ENCODE assay signal across 13 cellular contexts in genomic region chr13:83065136-83065535, GRCh38.
DNase-seq lines count a peak whose midpoint lies in the region; ATAC-seq and TF ChIP-seq lines count a peak whose summit lies in the region.
"Had no signal": no experiment of that assay in that cellular context is flagged by ENCODE, and none has a peak within 500 bp of the region (broad histone marks: within the 10 kb centered on the region; RNA-seq: fewer than 3 reads in every experiment).

No MANE protein-coding gene starts in this region.

- no peak for TF ChIP-seq CTCF in AG10803 (conservative IDR thresholded peaks at IDR 0.05; ENCODE audit: low read length)

- no peak overlapping the region for H3K4me3 ChIP-seq in AG10803 (ENCODE audit: low read length)
- H3K4me3 ChIP-seq: dorsolateral prefrontal cortex, GM12878 had no signal

- DNase-seq in AG10803 (ENCODE audit: low read depth) (peak; percentile 92), NCI-H446 treated with DMSO at 0.1 percent for 48 hours (lab: John Stamatoyannopoulos, UW) (peak; percentile 77), fibroblast of the conjunctiva (ENCODE audit: low read depth) (peak; percentile 97), pons (ENCODE audit: low spot score) (peak; percentile 35), Kasumi-1 (lab: John Stamatoyannopoulos, UW) (no peak), HuH-7.5 (ENCODE audit: low spot score) (no peak)
- DNase-seq: CD4-positive, alpha-beta T cell; dorsolateral prefrontal cortex; NCI-H2029 treated with DMSO at 0.1 percent for 48 hours had no signal

- ATAC-seq in HG03521 (IDR thresholded peaks at IDR 0.05; ENCODE audit: unreplicated experiment) (no peak), HG02623 (IDR thresholded peaks at IDR 0.05; ENCODE audit: unreplicated experiment) (no peak)
- ATAC-seq: GM12878, Panc1 had no signal

Comparison
In these comparisons a context has a peak if more than half of its experiments do, and no peak if none do; other contexts are left out.
1. DNase-seq: peak in AG10803 (single experiment), NCI-H446 treated with DMSO at 0.1 percent for 48 hours (single experiment), fibroblast of the conjunctiva (single experiment) and pons (single experiment); none in Kasumi-1 (0 of 2) and HuH-7.5 (single experiment).